In genomic region chr9:83473488-83473971, GRCh38 we compare ENCODE assay signal across 9 cellular contexts.
DNase-seq lines count a peak whose midpoint lies in the region; ATAC-seq lines count a peak whose summit lies in the region.
"Had no signal": no experiment of that assay in that cellular context is flagged by ENCODE, and none has a peak within 500 bp of the region (broad histone marks: within the 10 kb centered on the region; RNA-seq: fewer than 3 reads in every experiment).

No MANE protein-coding gene starts in this region.

- H3K4me3 ChIP-seq in SJCRH30: no peak overlapping the region
- H3K4me3 ChIP-seq: skin epidermis had no signal

- peaks cover 8% of the 10 kb centered on the region for H3K9me3 Mint-ChIP-seq in activated naive CD8-positive, alpha-beta T cell (ENCODE audit: low read depth)
- H3K9me3 Mint-ChIP-seq in stimulated activated memory B cell treated with anti-CD40 and anti-IgM and Interleukin-4, amounts not matched to agents 10 μg/mL and 1 μg/mL and 100 μg/mL, for 72 hours: peaks cover 3% of the 10 kb centered on the region

- H3K9me3 ChIP-seq in SJCRH30 (replicated peaks): 0 out of 2 replicates have a peak, but pooled peaks cover 2% of the 10 kb centered on the region

- H3K27me3 Mint-ChIP-seq in activated naive CD8-positive, alpha-beta T cell: peaks cover 2% of the 10 kb centered on the region
- no peaks in the 10 kb centered on the region for H3K27me3 Mint-ChIP-seq in stimulated activated memory B cell treated with anti-CD40 and anti-IgM and Interleukin-4, amounts not matched to agents 10 μg/mL and 1 μg/mL and 100 μg/mL, for 72 hours

- ATAC-seq in GM18907 (IDR thresholded peaks at IDR 0.05; ENCODE audit: unreplicated experiment): peak; percentile 96
- peak; percentile 93 for ATAC-seq in HG03066 (IDR thresholded peaks at IDR 0.05; ENCODE audit: low read depth, unreplicated experiment)
- ATAC-seq in stimulated activated memory B cell treated with anti-CD40 and anti-IgM and Interleukin-4, amounts not matched to agents 10 μg/mL and 1 μg/mL and 100 μg/mL, for 72 hours: peak; percentile 45

- H3K36me3 Mint-ChIP-seq in activated naive CD8-positive, alpha-beta T cell: peaks cover 12% of the 10 kb centered on the region
- peaks cover 5% of the 10 kb centered on the region for H3K36me3 Mint-ChIP-seq in stimulated activated memory B cell treated with anti-CD40 and anti-IgM and Interleukin-4, amounts not matched to agents 10 μg/mL and 1 μg/mL and 100 μg/mL, for 72 hours

- H3K27ac ChIP-seq in SJCRH30: no peak overlapping the region

- peak; percentile 49 for DNase-seq in A172 (ENCODE audit: low spot score)
- DNase-seq in SJCRH30: no peak
- no peak for DNase-seq in NCI-H1105 treated with DMSO at 0.1 percent for 48 hours (lab: John Stamatoyannopoulos, UW)
- no peak for DNase-seq in NCI-H146 treated with DMSO at 0.1 percent for 48 hours (lab: John Stamatoyannopoulos, UW; ENCODE audit: unreplicated experiment)

- H3K4me1 ChIP-seq in SJCRH30: peaks cover 17% of the 10 kb centered on the region

- H3K4me1 Mint-ChIP-seq in activated naive CD8-positive, alpha-beta T cell (ENCODE audit: low read depth): peaks cover 16% of the 10 kb centered on the region
- peaks cover 14% of the 10 kb centered on the region for H3K4me1 Mint-ChIP-seq in stimulated activated memory B cell treated with anti-CD40 and anti-IgM and Interleukin-4, amounts not matched to agents 10 μg/mL and 1 μg/mL and 100 μg/mL, for 72 hours

- H3K36me3 ChIP-seq in SJCRH30: no peaks in the 10 kb centered on the region

- no peaks in the 10 kb centered on the region for H3K27me3 ChIP-seq in SJCRH30

- peak overlapping the region; percentile 65 for H3K4me3 Mint-ChIP-seq in activated naive CD8-positive, alpha-beta T cell
- H3K4me3 Mint-ChIP-seq in stimulated activated memory B cell treated with anti-CD40 and anti-IgM and Interleukin-4, amounts not matched to agents 10 μg/mL and 1 μg/mL and 100 μg/mL, for 72 hours: peak overlapping the region; percentile 60

- H3K27ac Mint-ChIP-seq in activated naive CD8-positive, alpha-beta T cell: peak overlapping the region; percentile 73
- peak overlapping the region; percentile 65 for H3K27ac Mint-ChIP-seq in stimulated activated memory B cell treated with anti-CD40 and anti-IgM and Interleukin-4, amounts not matched to agents 10 μg/mL and 1 μg/mL and 100 μg/mL, for 72 hours

Comparison
In these comparisons a context has a peak if more than half of its experiments do, and no peak if none do; other contexts are left out.
1. ATAC-seq: peak in every context shown above with its lines; median percentile 96 in GM18907; 93 in HG03066; 45 in stimulated activated memory B cell treated with anti-CD40 and anti-IgM and Interleukin-4, amounts not matched to agents 10 μg/mL and 1 μg/mL and 100 μg/mL, for 72 hours.